In genomic region chr1:38891753-38892152, GRCh38 we compare ENCODE assay signal across 14 cellular contexts. TPM values are rescaled to one million over a fixed set of nuclear protein-coding genes. Genes with fewer than 3 reads are reported as not detected.
DNase-seq lines count a peak whose midpoint lies in the region; ATAC-seq, FAIRE-seq and TF ChIP-seq lines count a peak whose summit lies in the region.
"Had no signal": no experiment of that assay in that cellular context is flagged by ENCODE, and none has a peak within 500 bp of the region (broad histone marks: within the 10 kb centered on the region; RNA-seq: fewer than 3 reads in every experiment).

No MANE protein-coding gene starts in this region.

- peaks cover 2% of the 10 kb centered on the region for H3K36me3 Mint-ChIP-seq in T-helper 17 cell (ENCODE audit: low read depth)
- H3K36me3 Mint-ChIP-seq: naive B cell had no signal

- intact Hi-C loops in esophagus muscularis mucosa (cut with DNase I) = no loop called here

- H3K4me3 ChIP-seq in BE2C (ENCODE audit: low read depth, low read length) (no peak overlapping the region), H7 (ENCODE audit: insufficient read depth, low read depth, low read length) (no peak overlapping the region), iPS DF 6.9 (ENCODE audit: low read length) (no peak overlapping the region), esophagus muscularis mucosa (no peak overlapping the region)
- H3K4me3 ChIP-seq: thyroid gland had no signal

- H3K4me3 Mint-ChIP-seq in T-helper 17 cell = no peak overlapping the region
- H3K4me3 Mint-ChIP-seq: naive B cell had no signal

- H3K36me3 ChIP-seq in BE2C (no peaks in the 10 kb centered on the region), H7 (replicated peaks; ENCODE audit: control insufficient read depth, insufficient read depth, low read length) (no peaks in the 10 kb centered on the region), iPS DF 6.9 (ENCODE audit: control insufficient read depth, insufficient read depth, low read length) (no peaks in the 10 kb centered on the region), esophagus muscularis mucosa (no peaks in the 10 kb centered on the region)
- H3K36me3 ChIP-seq: thyroid gland had no signal

- no peak overlapping the region for H3K27ac Mint-ChIP-seq in T-helper 17 cell
- H3K27ac Mint-ChIP-seq: naive B cell had no signal

- TF ChIP-seq POLR2A in esophagus muscularis mucosa (IDR thresholded peaks at IDR 0.05; ENCODE audit: low read depth) (no peak), GM12891 (IDR thresholded peaks at IDR 0.05; ENCODE audit: low read depth, low read length) (no peak)

- TF ChIP-seq EP300 in esophagus muscularis mucosa (IDR thresholded peaks at IDR 0.05) = no peak

- H3K27ac ChIP-seq in iPS DF 6.9 (ENCODE audit: low read length) (no peak overlapping the region), esophagus muscularis mucosa (replicated peaks in 1 of 4) (no peak overlapping the region)
- H3K27ac ChIP-seq: thyroid gland had no signal

- DNase-seq in BE2C = no peak
- DNase-seq in H7 = peak; percentile 85
- DNase-seq in T-helper 17 cell = no peak
- peak; percentile 27 for DNase-seq in iPS DF 6.9 (ENCODE audit: low read depth, low spot score)
- DNase-seq in esophagus muscularis mucosa (ENCODE audit: extremely low spot score) = no peak
- no peak for DNase-seq in hypothalamus (lab: John Stamatoyannopoulos, UW)
- DNase-seq in GM12891 (ENCODE audit: insufficient read length, low spot score) = no peak
- DNase-seq: aorta, C1 segment of cervical spinal cord, naive B cell, NCI-H1048, thyroid gland had no signal

- WGBS in iPS DF 6.9 (ENCODE audit: insufficient coverage, insufficient read length) = no CpG with 5 or more reads among the region's 1 CpG
- WGBS in esophagus muscularis mucosa = 96% methylated on average over 1 of the region's 1 CpG

- ATAC-seq in T-helper 17 cell = peak; percentile 49
- ATAC-seq in HG03045 (IDR thresholded peaks at IDR 0.05; ENCODE audit: unreplicated experiment) = no peak

- FAIRE-seq in GM12891 (lab: Jason Lieb, UNC) = no peak

- H3K9me3 ChIP-seq in BE2C (no peaks in the 10 kb centered on the region), T-helper 17 cell (ENCODE audit: control insufficient read depth, low read length, poor library complexity, severe bottlenecking) (no peaks in the 10 kb centered on the region), iPS DF 6.9 (ENCODE audit: control insufficient read depth, insufficient read depth, low read length) (no peaks in the 10 kb centered on the region), esophagus muscularis mucosa (no peaks in the 10 kb centered on the region)
- H3K9me3 ChIP-seq: thyroid gland had no signal

- 0 out of 2 replicates have a peak, but pooled peaks have one; percentile 6 for TF ChIP-seq CTCF in BE2C (IDR thresholded peaks at IDR 0.05; ENCODE audit: low read depth, low read length)
- no peak for TF ChIP-seq CTCF in esophagus muscularis mucosa (IDR thresholded peaks at IDR 0.05)

- no peaks in the 10 kb centered on the region for H3K4me1 ChIP-seq in BE2C
- peaks cover 2% of the 10 kb centered on the region; the same call in 1 of the 2 replicates for H3K4me1 ChIP-seq in iPS DF 6.9 (ENCODE audit: control insufficient read depth, insufficient read depth, low read length)
- no peaks in the 10 kb centered on the region for H3K4me1 ChIP-seq in esophagus muscularis mucosa
- H3K4me1 ChIP-seq: thyroid gland had no signal

- peaks cover 3% of the 10 kb centered on the region for H3K4me1 Mint-ChIP-seq in T-helper 17 cell

- no peaks in the 10 kb centered on the region for H3K27me3 Mint-ChIP-seq in T-helper 17 cell
- H3K27me3 Mint-ChIP-seq: naive B cell had no signal

- H3K27me3 ChIP-seq in BE2C = no peaks in the 10 kb centered on the region
- H3K27me3 ChIP-seq in H7 (ENCODE audit: control insufficient read depth, insufficient read depth, low read length) = no peaks in the 10 kb centered on the region
- no peaks in the 10 kb centered on the region for H3K27me3 ChIP-seq in iPS DF 6.9 (ENCODE audit: control insufficient read depth, insufficient read depth, low read length)
- H3K27me3 ChIP-seq in esophagus muscularis mucosa = no peaks in the 10 kb centered on the region
- H3K27me3 ChIP-seq: thyroid gland had no signal

TF ChIP-seq in GM12891, 5 proteins besides CTCF, POLR2A, EP300 and RAD21:
- no peak for TF ChIP-seq POLR2AphosphoS5 (IDR thresholded peaks at IDR 0.05; ENCODE audit: low read depth, low read length)
- TF ChIP-seq TAF1 (IDR thresholded peaks at IDR 0.05; ENCODE audit: low read depth, low read length) = no peak
- TF ChIP-seq PAX5 (IDR thresholded peaks at IDR 0.05; ENCODE audit: insufficient read depth, low read length, severe bottlenecking) = no peak
- no peak for TF ChIP-seq POU2F2 (IDR thresholded peaks at IDR 0.05; ENCODE audit: low read depth, low read length)
- no peak for TF ChIP-seq SPI1 (IDR thresholded peaks at IDR 0.05; ENCODE audit: low read depth, low read length)
TF ChIP-seq in GM12891: peak in this region for 0.

RNA-seq across cellular contexts. Expression of gene GJA9, which starts 10.4 kb away (rescaled TPM):
- not detected for polyA plus RNA-seq in BE2C (2012; ENCODE audit: insufficient read depth, insufficient read length, low read depth)
- total RNA-seq in H7 (2014; rRNA removed; shearing (Covaris generic)) = not detected in 2 replicates
- not detected for total RNA-seq in T-helper 17 cell
- total RNA-seq in esophagus muscularis mucosa = not detected
- polyA plus RNA-seq in GM12891 (2012; ENCODE audit: low read depth, missing spikeins) = not detected
- total RNA-seq: aorta; T-helper 1 cell treated with Interleukin-12 subunit alpha and Interleukin-12 subunit beta and Interleukin-4 antibody, amounts not matched to agents 30 ng/mL and 1 ng/mL, for 36 hours; thyroid gland had no signal
- polyA plus RNA-seq: aorta had no signal

RNA-seq across cellular contexts. Expression of gene MYCBP, which starts 18.6 kb away (rescaled TPM):
- 7.1 TPM for polyA plus RNA-seq in BE2C (2012; ENCODE audit: insufficient read depth, insufficient read length, low read depth)
- total RNA-seq in H7 (2014; rRNA removed; shearing (Covaris generic)) = 43.1 and 55.5 TPM in 2 replicates
- total RNA-seq in T-helper 17 cell = 1 to 10 TPM; 4.9 to 9.8 TPM
- total RNA-seq in esophagus muscularis mucosa = 10 to 100 TPM; 17.4 to 22.5 (median 21.2) TPM
- polyA plus RNA-seq in GM12891 (2012; ENCODE audit: low read depth, missing spikeins) = 20.3 TPM

RNA-seq across cellular contexts. Expression of gene RRAGC, which starts 32.2 kb away (rescaled TPM):
- 14.0 TPM for polyA plus RNA-seq in BE2C (2012; ENCODE audit: insufficient read depth, insufficient read length, low read depth)
- total RNA-seq in H7 (2014; rRNA removed; shearing (Covaris generic)) = 11.2 and 12.3 TPM in 2 replicates
- total RNA-seq in T-helper 17 cell = 10 to 100 TPM; 15.8 to 16.9 TPM
- 10 to 100 TPM; 18.3 to 26.3 (median 22.4) TPM for total RNA-seq in esophagus muscularis mucosa
- 10.3 TPM for polyA plus RNA-seq in GM12891 (2012; ENCODE audit: low read depth, missing spikeins)

RNA-seq across cellular contexts. Expression of gene RHBDL2, which starts 49.9 kb away (rescaled TPM):
- not detected for polyA plus RNA-seq in BE2C (2012; ENCODE audit: insufficient read depth, insufficient read length, low read depth)
- total RNA-seq in H7 (2014; rRNA removed; shearing (Covaris generic)) = 0.03 and 1.2 TPM in 2 replicates
- total RNA-seq in T-helper 17 cell = not detected
- total RNA-seq in esophagus muscularis mucosa = not detected
- not detected for polyA plus RNA-seq in GM12891 (2012; ENCODE audit: low read depth, missing spikeins)
- total RNA-seq: T-helper 1 cell treated with Interleukin-12 subunit alpha and Interleukin-12 subunit beta and Interleukin-4 antibody, amounts not matched to agents 30 ng/mL and 1 ng/mL, for 36 hours; thyroid gland had no signal
- polyA plus RNA-seq: aorta had no signal

Comparison
In these comparisons a context has a peak if more than half of its experiments do, and no peak if none do; other contexts are left out.
1. DNase-seq: peak in H7 (single experiment) and iPS DF 6.9 (single experiment); none in BE2C (single experiment), T-helper 17 cell (0 of 3), esophagus muscularis mucosa (single experiment), hypothalamus (0 of 51) and GM12891 (single experiment).